1 cellular context compared by ENCODE assay signal in genomic region chr10:123972481-123973401, GRCh38.
TF ChIP-seq lines count a peak whose summit lies in the region.

No MANE protein-coding gene starts in this region.

TF ChIP-seq in SK-N-SH, 30 proteins besides CTCF, POLR2A, EP300 and RAD21 (continued from another document):
- no peak for TF ChIP-seq REST (IDR thresholded peaks at IDR 0.05; ENCODE audit: low read depth, low read length)
- TF ChIP-seq SIN3A (IDR thresholded peaks at IDR 0.05; ENCODE audit: borderline replicate concordance, low read depth, low read length): no peak
